In the genomic region with DNA sequence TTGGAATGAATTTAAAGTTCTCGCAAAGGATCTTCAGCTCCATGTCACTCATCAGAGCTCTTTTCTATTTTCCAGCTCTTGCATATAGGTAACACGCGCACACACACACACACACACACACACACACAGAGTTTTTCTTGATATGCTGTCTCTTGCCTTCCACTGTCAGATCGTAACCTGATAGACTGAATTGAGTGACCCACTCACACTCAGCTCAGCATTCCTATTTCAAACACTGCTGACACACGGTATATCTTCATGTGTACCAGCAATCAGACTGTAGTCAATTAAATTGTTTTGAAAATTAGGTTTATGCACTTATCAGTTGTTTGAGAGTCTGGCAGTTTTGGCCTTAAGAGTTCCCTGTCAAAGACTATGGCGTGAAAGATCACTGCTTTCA, we compare ENCODE assay signal across 12 cellular contexts.
DNase-seq lines count a peak whose midpoint lies in the region; ATAC-seq and TF ChIP-seq lines count a peak whose summit lies in the region.
"Had no signal": no experiment of that assay in that cellular context is flagged by ENCODE, and none has a peak within 500 bp of the region (broad histone marks: within the 10 kb centered on the region; RNA-seq: fewer than 3 reads in every experiment).

No MANE protein-coding gene starts in this region.

- no peak for TF ChIP-seq EP300 in gastroesophageal sphincter (IDR thresholded peaks at IDR 0.05)
- TF ChIP-seq EP300 in sigmoid colon (IDR thresholded peaks at IDR 0.05): no peak

- peak overlapping the region; percentile 92 for H3K27ac ChIP-seq in SK-N-MC
- H3K27ac ChIP-seq in gastroesophageal sphincter: peak overlapping the region; percentile 3 to 86 (median 78)
- peak overlapping the region; percentile 72 to 87 (median 80) for H3K27ac ChIP-seq in sigmoid colon
- no peak overlapping the region for H3K27ac ChIP-seq in caudate nucleus (ENCODE audit: low read depth, low read length)

- H3K27ac Mint-ChIP-seq in Calu3 (ENCODE audit: unreplicated experiment): peak overlapping the region; percentile 26
- H3K27ac Mint-ChIP-seq in activated CD4-positive, alpha-beta T cell treated with anti-CD3 and anti-CD28 coated beads, Interleukin-2, amount 10 ng/mL, durations not matched to agents 24 days and 14 days: no peak overlapping the region
- H3K27ac Mint-ChIP-seq in activated naive CD8-positive, alpha-beta T cell treated with anti-CD3 and anti-CD28 coated beads for 36 hours: no peak overlapping the region
- H3K27ac Mint-ChIP-seq: activated naive CD8-positive, alpha-beta T cell treated with anti-CD3 and anti-CD28 coated beads, Interleukin-2, amount 50 U/mL, for 24 hours; dendritic cell treated with granulocyte-macrophage colony-stimulating factor and Interleukin-4, amounts not matched to agents 40 ng/mL and 50 ng/mL, for 4 days had no signal

- no peaks in the 10 kb centered on the region for H3K9me3 ChIP-seq in SK-N-MC (ENCODE audit: low read depth, low read length)
- no peaks in the 10 kb centered on the region for H3K9me3 ChIP-seq in gastroesophageal sphincter
- H3K9me3 ChIP-seq in sigmoid colon: no peaks in the 10 kb centered on the region

- CTCF ChIA-PET in Calu3 (lab: Charles Lee): no interaction called here

- ATAC-seq in gastroesophageal sphincter (no peak), HG02970 (IDR thresholded peaks at IDR 0.05; ENCODE audit: low FRiP score, unreplicated experiment) (no peak)

- 67 to 78% methylated on average over 5 to 6 of the region's 6 CpGs for WGBS in gastroesophageal sphincter (ENCODE audit: low coverage in 1 of 2), 2 donors
- 88 to 94% methylated on average over 6 of the region's 6 CpGs for WGBS in sigmoid colon, 2 donors

- H3K4me1 Mint-ChIP-seq in Calu3 (ENCODE audit: low read depth, unreplicated experiment): peaks cover 85% of the 10 kb centered on the region
- H3K4me1 Mint-ChIP-seq in activated CD4-positive, alpha-beta T cell treated with anti-CD3 and anti-CD28 coated beads, Interleukin-2, amount 10 ng/mL, durations not matched to agents 24 days and 14 days: no peaks in the 10 kb centered on the region
- H3K4me1 Mint-ChIP-seq in activated naive CD8-positive, alpha-beta T cell treated with anti-CD3 and anti-CD28 coated beads for 36 hours: no peaks in the 10 kb centered on the region

- no peaks in the 10 kb centered on the region for H3K27me3 Mint-ChIP-seq in Calu3 (ENCODE audit: unreplicated experiment)
- H3K27me3 Mint-ChIP-seq in activated CD4-positive, alpha-beta T cell treated with anti-CD3 and anti-CD28 coated beads, Interleukin-2, amount 10 ng/mL, durations not matched to agents 24 days and 14 days: no peaks in the 10 kb centered on the region
- no peaks in the 10 kb centered on the region for H3K27me3 Mint-ChIP-seq in activated naive CD8-positive, alpha-beta T cell treated with anti-CD3 and anti-CD28 coated beads for 36 hours

- no peaks in the 10 kb centered on the region for H3K36me3 ChIP-seq in SK-N-MC (ENCODE audit: insufficient read depth, low read length)
- no peaks in the 10 kb centered on the region for H3K36me3 ChIP-seq in gastroesophageal sphincter
- no peaks in the 10 kb centered on the region for H3K36me3 ChIP-seq in sigmoid colon

- H3K4me3 Mint-ChIP-seq in Calu3 (ENCODE audit: low read depth, unreplicated experiment): no peak overlapping the region
- no peak overlapping the region for H3K4me3 Mint-ChIP-seq in activated CD4-positive, alpha-beta T cell treated with anti-CD3 and anti-CD28 coated beads, Interleukin-2, amount 10 ng/mL, durations not matched to agents 24 days and 14 days
- H3K4me3 Mint-ChIP-seq in activated naive CD8-positive, alpha-beta T cell treated with anti-CD3 and anti-CD28 coated beads for 36 hours: no peak overlapping the region
- H3K4me3 Mint-ChIP-seq: activated naive CD8-positive, alpha-beta T cell treated with anti-CD3 and anti-CD28 coated beads, Interleukin-2, amount 50 U/mL, for 24 hours; dendritic cell treated with granulocyte-macrophage colony-stimulating factor and Interleukin-4, amounts not matched to agents 40 ng/mL and 50 ng/mL, for 4 days had no signal

- no peaks in the 10 kb centered on the region for H3K9me3 Mint-ChIP-seq in Calu3 (ENCODE audit: low read depth, unreplicated experiment)
- H3K9me3 Mint-ChIP-seq in activated CD4-positive, alpha-beta T cell treated with anti-CD3 and anti-CD28 coated beads, Interleukin-2, amount 10 ng/mL, durations not matched to agents 24 days and 14 days: no peaks in the 10 kb centered on the region
- H3K9me3 Mint-ChIP-seq in activated naive CD8-positive, alpha-beta T cell treated with anti-CD3 and anti-CD28 coated beads for 36 hours: no peaks in the 10 kb centered on the region
- H3K9me3 Mint-ChIP-seq: activated naive CD8-positive, alpha-beta T cell treated with anti-CD3 and anti-CD28 coated beads, Interleukin-2, amount 50 U/mL, for 24 hours; dendritic cell treated with granulocyte-macrophage colony-stimulating factor and Interleukin-4, amounts not matched to agents 40 ng/mL and 50 ng/mL, for 4 days had no signal

- H3K9ac ChIP-seq in SK-N-MC (ENCODE audit: insufficient read length): no peak overlapping the region

- TF ChIP-seq CTCF in Calu3 (IDR thresholded peaks at IDR 0.05; ENCODE audit: unreplicated experiment): no peak
- TF ChIP-seq CTCF in gastroesophageal sphincter (IDR thresholded peaks at IDR 0.05): no peak
- TF ChIP-seq CTCF in sigmoid colon (IDR thresholded peaks at IDR 0.05): no peak

- peaks cover 28 to 94% (median 32%) of the 10 kb centered on the region in 3 donors for H3K4me1 ChIP-seq in gastroesophageal sphincter
- H3K4me1 ChIP-seq in sigmoid colon: peaks cover 0 to 83% (median 75%) of the 10 kb centered on the region in 4 donors

- DNase-seq in Calu3 (no peak), SK-N-MC (ENCODE audit: low read depth, low spot score) (no peak), sigmoid colon (no peak), caudate nucleus (lab: John Stamatoyannopoulos, UW) (no peak)
- DNase-seq in activated CD4-positive, alpha-beta T cell treated with anti-CD3 and anti-CD28 coated beads, Interleukin-2, amount 10 ng/mL, durations not matched to agents 24 days and 14 days: no peak
- no peak for DNase-seq in activated naive CD8-positive, alpha-beta T cell treated with anti-CD3 and anti-CD28 coated beads for 36 hours
- DNase-seq: activated CD4-positive, CD25-positive, alpha-beta regulatory T cell; activated CD8-positive, alpha-beta memory T cell treated with anti-CD3 and anti-CD28 coated beads, Interleukin-2, amount 50 U/mL, for 4 hours; activated naive CD8-positive, alpha-beta T cell treated with anti-CD3 and anti-CD28 coated beads, Interleukin-2, amount 50 U/mL, for 24 hours had no signal

- H3K27me3 ChIP-seq in gastroesophageal sphincter (no peaks in the 10 kb centered on the region), sigmoid colon (no peaks in the 10 kb centered on the region)

- BruUV-seq in Calu3 (replicated peaks; lab: Mats Ljungman, UMichigan): no TSS peak

- intact Hi-C loops in Calu3 (cut with micrococcal nuclease; ENCODE audit: unreplicated experiment): loop anchor here (5.0 kb wide), 4 partner anchors 91 to 216 kb away; partner anchors contain the start of gene PBX1
- intact Hi-C loops in sigmoid colon (cut with DNase I): loop anchor here (5.0 kb wide), 1 partner anchor 66 kb away; no protein-coding TSS in a partner anchor
- intact Hi-C loops in activated CD4-positive, alpha-beta T cell treated with anti-CD3 and anti-CD28 coated beads, Interleukin-2, amount 10 ng/mL, durations not matched to agents 24 days and 14 days (cut with micrococcal nuclease): no loop called here

- no peak for TF ChIP-seq POLR2A in gastroesophageal sphincter (IDR thresholded peaks at IDR 0.05)
- no peak for TF ChIP-seq POLR2A in sigmoid colon (IDR thresholded peaks at IDR 0.05)

- peaks cover 12% of the 10 kb centered on the region for H3K36me3 Mint-ChIP-seq in Calu3 (ENCODE audit: insufficient read depth, unreplicated experiment)
- H3K36me3 Mint-ChIP-seq in activated CD4-positive, alpha-beta T cell treated with anti-CD3 and anti-CD28 coated beads, Interleukin-2, amount 10 ng/mL, durations not matched to agents 24 days and 14 days (ENCODE audit: low read depth): no peaks in the 10 kb centered on the region
- H3K36me3 Mint-ChIP-seq in activated naive CD8-positive, alpha-beta T cell treated with anti-CD3 and anti-CD28 coated beads for 36 hours: no peaks in the 10 kb centered on the region

- no peak overlapping the region for H3K4me3 ChIP-seq in SK-N-MC
- H3K4me3 ChIP-seq in gastroesophageal sphincter: no peak overlapping the region
- H3K4me3 ChIP-seq in sigmoid colon: no peak overlapping the region
